In genomic region chr5:149552761-149553160, GRCh38 we compare ENCODE assay signal across 1 cellular context.
TF ChIP-seq lines count a peak whose summit lies in the region.

No MANE protein-coding gene starts in this region.

TF ChIP-seq in HepG2, 621 proteins besides CTCF, POLR2A, EP300 and RAD21:
- no peak for TF ChIP-seq DPF2 (CRISPR knock-in tag; IDR thresholded peaks at IDR 0.05; ENCODE audit: borderline replicate concordance, low read depth)
- TF ChIP-seq RXRB (CRISPR knock-in tag; IDR thresholded peaks at IDR 0.05; ENCODE audit: borderline replicate concordance): no peak
- TF ChIP-seq ZNF644 (CRISPR knock-in tag; IDR thresholded peaks at IDR 0.05; ENCODE audit: low read depth): no peak
- no peak for TF ChIP-seq ZNF75D (CRISPR knock-in tag; IDR thresholded peaks at IDR 0.05; ENCODE audit: borderline replicate concordance)
- TF ChIP-seq ZSCAN30 (CRISPR knock-in tag; IDR thresholded peaks at IDR 0.05): no peak
- TF ChIP-seq RBFOX2 (IDR thresholded peaks at IDR 0.05; ENCODE audit: low read depth, low read length): no peak
- TF ChIP-seq NCOR1 (IDR thresholded peaks at IDR 0.05; ENCODE audit: borderline replicate concordance, low read length): no peak
- TF ChIP-seq ZNF557 (CRISPR knock-in tag; IDR thresholded peaks at IDR 0.05): no peak
- no peak for TF ChIP-seq SIN3B (IDR thresholded peaks at IDR 0.05; ENCODE audit: low read length)
- no peak for TF ChIP-seq FOXJ3 (CRISPR knock-in tag; IDR thresholded peaks at IDR 0.05; ENCODE audit: borderline replicate concordance)
- no peak for TF ChIP-seq SKI (IDR thresholded peaks at IDR 0.05; ENCODE audit: partially characterized antibody)
- TF ChIP-seq PPARG (CRISPR knock-in tag; conservative IDR thresholded peaks at IDR 0.05): no peak
TF ChIP-seq in HepG2: peak in this region for 0.
